Comparison of ENCODE assay signal across 1 cellular context in genomic region chr6:167750956-167751358, GRCh38.
TF ChIP-seq lines count a peak whose summit lies in the region.

No MANE protein-coding gene starts in this region.

TF ChIP-seq in GM23338, 12 proteins besides CTCF, POLR2A, EP300 and RAD21 (continued from another document):
- TF ChIP-seq REST (IDR thresholded peaks at IDR 0.05; ENCODE audit: unreplicated experiment) = no peak
